In the genomic region with DNA sequence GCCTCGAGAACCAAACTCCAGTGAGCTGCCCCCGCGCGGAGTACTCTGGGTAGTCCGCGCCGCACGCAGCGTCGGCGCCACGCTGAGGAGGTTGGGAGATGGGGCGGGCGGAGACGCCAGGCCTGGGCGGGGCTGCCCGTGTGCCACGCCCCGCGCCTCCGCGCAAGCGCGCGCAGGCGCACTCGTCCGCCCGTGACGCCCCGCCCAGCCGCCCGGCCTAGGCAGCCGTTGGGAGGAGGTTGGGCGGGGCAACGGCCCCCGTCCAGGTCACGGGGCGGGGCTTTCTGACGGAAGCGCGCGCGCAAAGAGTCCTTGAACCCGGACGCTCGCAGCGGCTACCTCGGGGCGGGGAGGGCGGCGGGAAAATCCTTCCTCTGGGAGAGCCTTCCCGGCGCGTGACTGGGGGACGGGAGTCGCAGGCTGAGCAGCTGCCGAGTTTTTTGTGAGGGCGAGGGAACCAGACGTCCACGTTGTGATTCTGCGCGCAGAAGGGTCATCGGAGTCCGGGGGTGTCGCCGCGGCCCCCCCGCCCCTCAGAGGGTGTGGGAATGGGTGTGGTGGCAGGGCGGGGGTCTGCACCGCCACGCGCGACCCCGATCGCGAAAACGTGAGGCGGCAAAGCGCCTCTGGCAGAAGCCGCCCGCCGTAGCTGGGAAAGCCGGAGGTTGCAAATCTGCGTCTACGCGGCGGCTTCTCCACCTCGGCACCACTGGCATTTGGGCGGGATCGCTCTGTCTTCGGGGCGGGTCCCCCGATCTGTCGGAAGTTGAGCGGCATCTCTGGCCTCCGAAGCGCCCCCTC, we compare ENCODE assay signal across 1 cellular context.
TF ChIP-seq lines count a peak whose summit lies in the region.

A gene with protein sequence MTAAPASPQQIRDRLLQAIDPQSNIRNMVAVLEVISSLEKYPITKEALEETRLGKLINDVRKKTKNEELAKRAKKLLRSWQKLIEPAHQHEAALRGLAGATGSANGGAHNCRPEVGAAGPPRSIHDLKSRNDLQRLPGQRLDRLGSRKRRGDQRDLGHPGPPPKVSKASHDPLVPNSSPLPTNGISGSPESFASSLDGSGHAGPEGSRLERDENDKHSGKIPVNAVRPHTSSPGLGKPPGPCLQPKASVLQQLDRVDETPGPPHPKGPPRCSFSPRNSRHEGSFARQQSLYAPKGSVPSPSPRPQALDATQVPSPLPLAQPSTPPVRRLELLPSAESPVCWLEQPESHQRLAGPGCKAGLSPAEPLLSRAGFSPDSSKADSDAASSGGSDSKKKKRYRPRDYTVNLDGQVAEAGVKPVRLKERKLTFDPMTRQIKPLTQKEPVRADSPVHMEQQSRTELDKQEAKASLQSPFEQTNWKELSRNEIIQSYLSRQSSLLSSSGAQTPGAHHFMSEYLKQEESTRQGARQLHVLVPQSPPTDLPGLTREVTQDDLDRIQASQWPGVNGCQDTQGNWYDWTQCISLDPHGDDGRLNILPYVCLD (minus strand): TSS at position 22 of the 801 bp plus-strand sequence. CDS start 261 bp downstream, outside the sequence.

TF ChIP-seq in WTC11, 78 proteins besides CTCF, POLR2A, EP300 and RAD21 (continued from another document):
- TF ChIP-seq, protein P1, sequence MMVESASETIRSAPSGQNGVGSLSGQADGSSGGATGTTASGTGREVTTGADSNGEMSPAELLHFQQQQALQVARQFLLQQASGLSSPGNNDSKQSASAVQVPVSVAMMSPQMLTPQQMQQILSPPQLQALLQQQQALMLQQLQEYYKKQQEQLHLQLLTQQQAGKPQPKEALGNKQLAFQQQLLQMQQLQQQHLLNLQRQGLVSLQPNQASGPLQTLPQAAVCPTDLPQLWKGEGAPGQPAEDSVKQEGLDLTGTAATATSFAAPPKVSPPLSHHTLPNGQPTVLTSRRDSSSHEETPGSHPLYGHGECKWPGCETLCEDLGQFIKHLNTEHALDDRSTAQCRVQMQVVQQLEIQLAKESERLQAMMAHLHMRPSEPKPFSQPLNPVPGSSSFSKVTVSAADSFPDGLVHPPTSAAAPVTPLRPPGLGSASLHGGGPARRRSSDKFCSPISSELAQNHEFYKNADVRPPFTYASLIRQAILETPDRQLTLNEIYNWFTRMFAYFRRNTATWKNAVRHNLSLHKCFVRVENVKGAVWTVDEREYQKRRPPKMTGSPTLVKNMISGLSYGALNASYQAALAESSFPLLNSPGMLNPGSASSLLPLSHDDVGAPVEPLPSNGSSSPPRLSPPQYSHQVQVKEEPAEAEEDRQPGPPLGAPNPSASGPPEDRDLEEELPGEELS (CRISPR knock-in tag; IDR thresholded peaks at IDR 0.05): 0 out of 2 replicates have a peak, but pooled peaks have one; percentile 33
- TF ChIP-seq, protein P2, sequence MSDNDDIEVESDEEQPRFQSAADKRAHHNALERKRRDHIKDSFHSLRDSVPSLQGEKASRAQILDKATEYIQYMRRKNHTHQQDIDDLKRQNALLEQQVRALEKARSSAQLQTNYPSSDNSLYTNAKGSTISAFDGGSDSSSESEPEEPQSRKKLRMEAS (CRISPR knock-in tag; IDR thresholded peaks at IDR 0.05): peak; percentile 64
- TF ChIP-seq, protein P3, sequence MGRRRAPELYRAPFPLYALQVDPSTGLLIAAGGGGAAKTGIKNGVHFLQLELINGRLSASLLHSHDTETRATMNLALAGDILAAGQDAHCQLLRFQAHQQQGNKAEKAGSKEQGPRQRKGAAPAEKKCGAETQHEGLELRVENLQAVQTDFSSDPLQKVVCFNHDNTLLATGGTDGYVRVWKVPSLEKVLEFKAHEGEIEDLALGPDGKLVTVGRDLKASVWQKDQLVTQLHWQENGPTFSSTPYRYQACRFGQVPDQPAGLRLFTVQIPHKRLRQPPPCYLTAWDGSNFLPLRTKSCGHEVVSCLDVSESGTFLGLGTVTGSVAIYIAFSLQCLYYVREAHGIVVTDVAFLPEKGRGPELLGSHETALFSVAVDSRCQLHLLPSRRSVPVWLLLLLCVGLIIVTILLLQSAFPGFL (CRISPR knock-in tag; IDR thresholded peaks at IDR 0.05; ENCODE audit: borderline replicate concordance): no peak
- TF ChIP-seq CREB1 (CRISPR knock-in tag; IDR thresholded peaks at IDR 0.05) (0 out of 2 replicates have a peak, but pooled peaks have one; percentile 15), JAZF1 (CRISPR knock-in tag; IDR thresholded peaks at IDR 0.05) (no peak), NFATC4 (CRISPR knock-in tag; IDR thresholded peaks at IDR 0.05) (no peak), ZNF263 (CRISPR knock-in tag; IDR thresholded peaks at IDR 0.05; ENCODE audit: low read depth) (0 out of 2 replicates have a peak, but pooled peaks have one; percentile 31), ZNF138 (CRISPR knock-in tag; conservative IDR thresholded peaks at IDR 0.05) (no peak), FOXK1 (CRISPR knock-in tag; IDR thresholded peaks at IDR 0.05) (peak; percentile 70), ZNF232 (CRISPR knock-in tag; IDR thresholded peaks at IDR 0.05) (peak; percentile 39; the same call in 1 of the 2 replicates)
- TF ChIP-seq, protein P4, sequence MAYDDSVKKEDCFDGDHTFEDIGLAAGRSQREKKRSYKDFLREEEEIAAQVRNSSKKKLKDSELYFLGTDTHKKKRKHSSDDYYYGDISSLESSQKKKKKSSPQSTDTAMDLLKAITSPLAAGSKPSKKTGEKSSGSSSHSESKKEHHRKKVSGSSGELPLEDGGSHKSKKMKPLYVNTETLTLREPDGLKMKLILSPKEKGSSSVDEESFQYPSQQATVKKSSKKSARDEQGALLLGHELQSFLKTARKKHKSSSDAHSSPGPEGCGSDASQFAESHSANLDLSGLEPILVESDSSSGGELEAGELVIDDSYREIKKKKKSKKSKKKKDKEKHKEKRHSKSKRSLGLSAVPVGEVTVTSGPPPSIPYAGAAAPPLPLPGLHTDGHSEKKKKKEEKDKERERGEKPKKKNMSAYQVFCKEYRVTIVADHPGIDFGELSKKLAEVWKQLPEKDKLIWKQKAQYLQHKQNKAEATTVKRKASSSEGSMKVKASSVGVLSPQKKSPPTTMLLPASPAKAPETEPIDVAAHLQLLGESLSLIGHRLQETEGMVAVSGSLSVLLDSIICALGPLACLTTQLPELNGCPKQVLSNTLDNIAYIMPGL (CRISPR knock-in tag; IDR thresholded peaks at IDR 0.05): no peak; the same call in 1 of the 2 replicates
- TF ChIP-seq, protein P5, sequence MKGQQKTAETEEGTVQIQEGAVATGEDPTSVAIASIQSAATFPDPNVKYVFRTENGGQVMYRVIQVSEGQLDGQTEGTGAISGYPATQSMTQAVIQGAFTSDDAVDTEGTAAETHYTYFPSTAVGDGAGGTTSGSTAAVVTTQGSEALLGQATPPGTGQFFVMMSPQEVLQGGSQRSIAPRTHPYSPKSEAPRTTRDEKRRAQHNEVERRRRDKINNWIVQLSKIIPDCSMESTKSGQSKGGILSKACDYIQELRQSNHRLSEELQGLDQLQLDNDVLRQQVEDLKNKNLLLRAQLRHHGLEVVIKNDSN (CRISPR knock-in tag; IDR thresholded peaks at IDR 0.05): peak; percentile 46; the same call in 1 of the 2 replicates
- TF ChIP-seq, protein P6, sequence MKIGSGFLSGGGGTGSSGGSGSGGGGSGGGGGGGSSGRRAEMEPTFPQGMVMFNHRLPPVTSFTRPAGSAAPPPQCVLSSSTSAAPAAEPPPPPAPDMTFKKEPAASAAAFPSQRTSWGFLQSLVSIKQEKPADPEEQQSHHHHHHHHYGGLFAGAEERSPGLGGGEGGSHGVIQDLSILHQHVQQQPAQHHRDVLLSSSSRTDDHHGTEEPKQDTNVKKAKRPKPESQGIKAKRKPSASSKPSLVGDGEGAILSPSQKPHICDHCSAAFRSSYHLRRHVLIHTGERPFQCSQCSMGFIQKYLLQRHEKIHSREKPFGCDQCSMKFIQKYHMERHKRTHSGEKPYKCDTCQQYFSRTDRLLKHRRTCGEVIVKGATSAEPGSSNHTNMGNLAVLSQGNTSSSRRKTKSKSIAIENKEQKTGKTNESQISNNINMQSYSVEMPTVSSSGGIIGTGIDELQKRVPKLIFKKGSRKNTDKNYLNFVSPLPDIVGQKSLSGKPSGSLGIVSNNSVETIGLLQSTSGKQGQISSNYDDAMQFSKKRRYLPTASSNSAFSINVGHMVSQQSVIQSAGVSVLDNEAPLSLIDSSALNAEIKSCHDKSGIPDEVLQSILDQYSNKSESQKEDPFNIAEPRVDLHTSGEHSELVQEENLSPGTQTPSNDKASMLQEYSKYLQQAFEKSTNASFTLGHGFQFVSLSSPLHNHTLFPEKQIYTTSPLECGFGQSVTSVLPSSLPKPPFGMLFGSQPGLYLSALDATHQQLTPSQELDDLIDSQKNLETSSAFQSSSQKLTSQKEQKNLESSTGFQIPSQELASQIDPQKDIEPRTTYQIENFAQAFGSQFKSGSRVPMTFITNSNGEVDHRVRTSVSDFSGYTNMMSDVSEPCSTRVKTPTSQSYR (CRISPR knock-in tag; IDR thresholded peaks at IDR 0.05): no peak; the same call in 1 of the 2 replicates
- TF ChIP-seq, protein P7, sequence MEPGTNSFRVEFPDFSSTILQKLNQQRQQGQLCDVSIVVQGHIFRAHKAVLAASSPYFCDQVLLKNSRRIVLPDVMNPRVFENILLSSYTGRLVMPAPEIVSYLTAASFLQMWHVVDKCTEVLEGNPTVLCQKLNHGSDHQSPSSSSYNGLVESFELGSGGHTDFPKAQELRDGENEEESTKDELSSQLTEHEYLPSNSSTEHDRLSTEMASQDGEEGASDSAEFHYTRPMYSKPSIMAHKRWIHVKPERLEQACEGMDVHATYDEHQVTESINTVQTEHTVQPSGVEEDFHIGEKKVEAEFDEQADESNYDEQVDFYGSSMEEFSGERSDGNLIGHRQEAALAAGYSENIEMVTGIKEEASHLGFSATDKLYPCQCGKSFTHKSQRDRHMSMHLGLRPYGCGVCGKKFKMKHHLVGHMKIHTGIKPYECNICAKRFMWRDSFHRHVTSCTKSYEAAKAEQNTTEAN (CRISPR knock-in tag; IDR thresholded peaks at IDR 0.05): peak; percentile 82; the same call in 1 of the 2 replicates
- TF ChIP-seq, protein P8, sequence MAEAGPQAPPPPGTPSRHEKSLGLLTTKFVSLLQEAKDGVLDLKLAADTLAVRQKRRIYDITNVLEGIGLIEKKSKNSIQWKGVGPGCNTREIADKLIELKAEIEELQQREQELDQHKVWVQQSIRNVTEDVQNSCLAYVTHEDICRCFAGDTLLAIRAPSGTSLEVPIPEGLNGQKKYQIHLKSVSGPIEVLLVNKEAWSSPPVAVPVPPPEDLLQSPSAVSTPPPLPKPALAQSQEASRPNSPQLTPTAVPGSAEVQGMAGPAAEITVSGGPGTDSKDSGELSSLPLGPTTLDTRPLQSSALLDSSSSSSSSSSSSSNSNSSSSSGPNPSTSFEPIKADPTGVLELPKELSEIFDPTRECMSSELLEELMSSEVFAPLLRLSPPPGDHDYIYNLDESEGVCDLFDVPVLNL (CRISPR knock-in tag; IDR thresholded peaks at IDR 0.05; ENCODE audit: borderline replicate concordance, low read depth): 0 out of 2 replicates have a peak, but pooled peaks have one; percentile 32
